ENCODE assay signal across 18 cellular contexts in the genomic region with DNA sequence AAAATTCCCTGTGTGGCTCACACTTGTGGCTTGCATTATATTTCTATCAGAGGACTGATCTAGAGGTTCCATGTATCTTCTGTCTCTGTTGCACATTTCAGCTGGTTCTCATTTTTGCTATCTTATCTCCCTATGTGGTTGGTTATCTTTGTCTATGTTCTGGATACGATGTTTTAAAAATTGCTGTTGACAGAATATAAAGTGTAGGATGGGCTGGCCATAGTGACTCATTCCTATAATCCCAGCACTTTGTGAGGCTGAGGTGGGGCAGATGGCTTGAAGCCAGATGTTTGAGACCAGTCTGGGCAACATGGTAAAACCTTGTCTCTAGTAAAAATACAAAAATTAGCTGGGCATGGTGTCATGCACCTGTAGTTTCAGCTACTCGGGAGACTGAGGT. TPM values are rescaled to one million over a fixed set of nuclear protein-coding genes. Genes with fewer than 3 reads are reported as not detected.
DNase-seq lines count a peak whose midpoint lies in the region; ATAC-seq, FAIRE-seq and TF ChIP-seq lines count a peak whose summit lies in the region.
"Had no signal": no experiment of that assay in that cellular context is flagged by ENCODE, and none has a peak within 500 bp of the region (broad histone marks: within the 10 kb centered on the region; RNA-seq: fewer than 3 reads in every experiment).

No MANE protein-coding gene starts in this region.

- peaks cover 9% of the 10 kb centered on the region for H3K4me1 ChIP-seq in PC-9 (replicated peaks; ENCODE audit: insufficient read depth)
- no peaks in the 10 kb centered on the region for H3K4me1 ChIP-seq in mucosa of descending colon (ENCODE audit: low read depth)
- H3K4me1 ChIP-seq in right atrium auricular region: no peaks in the 10 kb centered on the region
- H3K4me1 ChIP-seq: upper lobe of right lung had no signal

- 0 out of 2 replicates have a peak overlapping the region, but pooled peaks have one; percentile 24 for H3K4me2 ChIP-seq in PC-9

- intact Hi-C loops in PC-9 (cut with micrococcal nuclease; ENCODE audit: unreplicated experiment): no loop called here
- intact Hi-C loops in mucosa of descending colon (cut with DNase I, micrococcal nuclease): loop anchor here in 1 of 2 donors (10.0 kb wide), 1 partner anchor 316 kb away; no protein-coding TSS in a partner anchor

- H3K27ac ChIP-seq in PC-9 (no peak overlapping the region), right atrium auricular region (no peak overlapping the region)
- H3K27ac ChIP-seq: upper lobe of right lung had no signal

- peak; percentile 80 for ATAC-seq in mucosa of descending colon
- ATAC-seq: upper lobe of right lung had no signal

- TF ChIP-seq CTCF in PC-9 (conservative IDR thresholded peaks at IDR 0.05): no peak
- no peak for TF ChIP-seq CTCF in bronchial epithelial cell (IDR thresholded peaks at IDR 0.05; ENCODE audit: insufficient read depth, low read length, severe bottlenecking)
- TF ChIP-seq CTCF in mucosa of descending colon (IDR thresholded peaks at IDR 0.05): no peak
- no peak for TF ChIP-seq CTCF in right atrium auricular region (IDR thresholded peaks at IDR 0.05)

- CTCF ChIA-PET in PC-9 (lab: Charles Lee): no interaction called here

- H3K27me3 ChIP-seq in PC-9 (ENCODE audit: insufficient read depth, low read depth) (no peaks in the 10 kb centered on the region), bronchial epithelial cell (ENCODE audit: control insufficient read depth, insufficient read depth, low read length) (no peaks in the 10 kb centered on the region), right atrium auricular region (no peaks in the 10 kb centered on the region)
- H3K27me3 ChIP-seq: upper lobe of right lung had no signal

- no peak for FAIRE-seq in bronchial epithelial cell (lab: Jason Lieb, UNC)

- no TSS peak for BruUV-seq in PC-9 (replicated peaks; lab: Mats Ljungman, UMichigan)

- H3K9me3 ChIP-seq in PC-9 (ENCODE audit: insufficient read depth, low read depth): no peaks in the 10 kb centered on the region
- no peaks in the 10 kb centered on the region for H3K9me3 ChIP-seq in mucosa of descending colon
- no peaks in the 10 kb centered on the region for H3K9me3 ChIP-seq in right atrium auricular region
- H3K9me3 ChIP-seq: upper lobe of right lung had no signal

- DNase-seq in HT1080 (ENCODE audit: low read depth) (peak; percentile 49), PC-9 (peak; percentile 37 to 47), bronchial epithelial cell (ENCODE audit: low read depth) (peak; percentile 77), mucosa of descending colon (peak in 2 of 3 donors; percentile 49 to 53), right atrium auricular region (ENCODE audit: low spot score) (no peak), HCEC 1CT (no peak), NCI-H345 treated with DMSO at 0.1 percent for 48 hours (lab: John Stamatoyannopoulos, UW; ENCODE audit: unreplicated experiment) (no peak)
- DNase-seq: activated CD4-positive, alpha-beta T cell treated with anti-CD3 and anti-CD28 coated beads, Interleukin-2, amount 50 U/mL, for 1 hour; activated naive CD4-positive, alpha-beta T cell treated with Interleukin-2 at 50 U/mL for 16 hours; aorta; endodermal cell; hippocampal formation; NCI-H1694 treated with DMSO at 0.1 percent for 48 hours; NCI-H446 treated with DMSO at 0.1 percent for 48 hours; stimulated activated CD4-positive, alpha-beta T cell treated with anti-CD3 and anti-CD28 coated beads, Interleukin-4, amount 100 ng/mL, for 4 hours; upper lobe of right lung had no signal

- H3K4me3 ChIP-seq in PC-9 (no peak overlapping the region), bronchial epithelial cell (ENCODE audit: low read depth, low read length) (no peak overlapping the region), mucosa of descending colon (no peak overlapping the region), right atrium auricular region (no peak overlapping the region)
- H3K4me3 ChIP-seq: upper lobe of right lung had no signal

- no peaks in the 10 kb centered on the region for H3K79me2 ChIP-seq in PC-9 (ENCODE audit: low read depth)

- POLR2A ChIA-PET in PC-9 (lab: Charles Lee; ENCODE audit: unreplicated experiment): interaction anchor here (0.7 kb wide), 1 partner anchor 8 kb away, joined by 5 read pairs; no protein-coding TSS in a partner anchor

- no peaks in the 10 kb centered on the region for H4K20me1 ChIP-seq in PC-9 (ENCODE audit: insufficient read depth)

- H3K36me3 ChIP-seq in PC-9 (ENCODE audit: low read depth) (no peaks in the 10 kb centered on the region), bronchial epithelial cell (ENCODE audit: control insufficient read depth, insufficient read depth, low read length) (no peaks in the 10 kb centered on the region), mucosa of descending colon (ENCODE audit: low read depth) (no peaks in the 10 kb centered on the region), right atrium auricular region (no peaks in the 10 kb centered on the region)
- H3K36me3 ChIP-seq: upper lobe of right lung had no signal

- no peak overlapping the region for H2AFZ ChIP-seq in PC-9

- H3F3A ChIP-seq in PC-9 (ENCODE audit: insufficient read depth, low read depth): peaks cover 9% of the 10 kb centered on the region; the same call in 1 of the 2 replicates

- no peaks in the 10 kb centered on the region for H3K9me2 ChIP-seq in PC-9 (ENCODE audit: insufficient read depth)

RNA-seq across cellular contexts. Expression of a gene that starts 9.9 kb away (rescaled TPM):
- 14.1 and 18.3 TPM in 2 replicates for total RNA-seq in HT1080 (2014; rRNA removed; shearing (Covaris generic))
- 3.7 and 4.4 TPM in 2 replicates for polyA plus RNA-seq in HT1080 (2015; cell fraction: cytosol; rRNA removed)
- polyA plus RNA-seq in HT1080 (2015; cell fraction: nucleus; rRNA removed): 3.0 and 3.3 TPM in 2 replicates
- total RNA-seq in PC-9 (2021): 3.8 and 4.2 TPM in 2 replicates
- 5.6 and 11.1 TPM in 2 replicates for total RNA-seq in bronchial epithelial cell
- total RNA-seq in mucosa of descending colon: 1 to 10 TPM in 2 of 3 donors, under 1 TPM in 1; 0.32 to 1.9 (median 1.9) TPM
- total RNA-seq in right atrium auricular region: 1 to 10 TPM; 1.4 to 2.0 TPM

RNA-seq across cellular contexts. Expression of a gene that starts 53.5 kb away (rescaled TPM):
- total RNA-seq in HT1080 (2014; rRNA removed; shearing (Covaris generic)): not detected in 2 replicates
- not detected in 2 replicates for polyA plus RNA-seq in HT1080 (2015; cell fraction: cytosol; rRNA removed)
- polyA plus RNA-seq in HT1080 (2015; cell fraction: nucleus; rRNA removed): 0.86 TPM in 1 of 2 replicates, not detected in the other
- total RNA-seq in PC-9 (2021): 1.2 and 2.8 TPM in 2 replicates
- 0.79 and 20.4 TPM in 2 replicates for total RNA-seq in bronchial epithelial cell
- total RNA-seq in mucosa of descending colon: not detected
- not detected for total RNA-seq in right atrium auricular region
- total RNA-seq: aorta, endodermal cell, H4, skeletal muscle tissue, upper lobe of right lung had no signal
- polyA plus RNA-seq: aorta had no signal

Comparison
In these comparisons a context has a peak if more than half of its experiments do, and no peak if none do; other contexts are left out.
1. DNase-seq: peak in HT1080 (single experiment), PC-9 (2 of 2), bronchial epithelial cell (single experiment) and mucosa of descending colon (2 of 3); none in right atrium auricular region (single experiment), HCEC 1CT (single experiment) and NCI-H345 treated with DMSO at 0.1 percent for 48 hours (single experiment).